In the genomic region with DNA sequence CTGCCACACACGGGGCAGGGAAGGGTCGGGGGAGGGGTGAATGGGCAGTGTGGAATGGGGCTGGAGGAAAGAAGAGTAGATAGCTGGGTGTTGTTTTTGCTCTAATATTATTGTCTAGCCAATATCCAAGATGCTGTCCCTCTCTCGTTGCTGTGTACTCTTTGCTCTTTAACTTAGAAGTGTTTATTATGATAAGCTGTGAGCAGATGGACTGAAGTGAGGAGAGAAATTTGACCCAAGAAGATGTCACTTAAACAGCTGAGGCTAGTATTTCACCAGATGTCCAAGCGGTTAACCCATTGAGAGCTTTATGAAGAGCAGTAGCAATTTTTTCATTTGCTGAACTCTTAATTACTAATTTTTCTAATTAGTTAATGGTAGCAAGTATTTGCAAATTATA, we compare ENCODE assay signal across 22 cellular contexts.
DNase-seq lines count a peak whose midpoint lies in the region; ATAC-seq and TF ChIP-seq lines count a peak whose summit lies in the region.
"Had no signal": no experiment of that assay in that cellular context is flagged by ENCODE, and none has a peak within 500 bp of the region (broad histone marks: within the 10 kb centered on the region; RNA-seq: fewer than 3 reads in every experiment).

No MANE protein-coding gene starts in this region.

- H3K4me3 ChIP-seq in adipocyte (ENCODE audit: low read length) = no peak overlapping the region
- H3K4me3 ChIP-seq in psoas muscle = peak overlapping the region; percentile 33
- H3K4me3 ChIP-seq: coronary artery, HAP-1, left ventricle myocardium inferior, upper lobe of left lung had no signal

- peak; percentile 42 for DNase-seq in NCI-H1092 treated with DMSO at 0.1 percent for 48 hours (lab: John Stamatoyannopoulos, UW)
- peak; percentile 83 for DNase-seq in NCI-H510A (lab: John Stamatoyannopoulos, UW)
- peak; percentile 2 for DNase-seq in adipocyte (ENCODE audit: low read depth)
- DNase-seq in psoas muscle = no peak
- DNase-seq in activated CD4-positive, alpha-beta memory T cell treated with anti-CD3 and anti-CD28 coated beads, Interleukin-2, amount 10 ng/mL, durations not matched to agents 7 days and 5 days = no peak
- DNase-seq in activated naive CD4-positive, alpha-beta T cell treated with anti-CD3 and anti-CD28 coated beads, Interleukin-2, amount 10 ng/mL, durations not matched to agents 7 days and 5 days = no peak
- DNase-seq: activated CD4-positive, alpha-beta T cell treated with anti-CD3 and anti-CD28 coated beads for 1 hour; activated CD8-positive, alpha-beta memory T cell treated with anti-CD3 and anti-CD28 coated beads, Interleukin-2, amount 10 ng/mL, durations not matched to agents 7 days and 5 days; activated naive CD8-positive, alpha-beta T cell treated with anti-CD3 and anti-CD28 coated beads, Interleukin-2, amount 50 U/mL, for 24 hours; brain microvascular endothelial cell; CD8-positive, alpha-beta T cell; DMS79 treated with DMSO at 0.1 percent for 48 hours; immature natural killer cell; left ventricle myocardium inferior; SW 1271; upper lobe of left lung had no signal

- H3K27me3 ChIP-seq in adipocyte (replicated peaks; ENCODE audit: control insufficient read depth, insufficient read depth, low read length) = no peaks in the 10 kb centered on the region
- no peaks in the 10 kb centered on the region for H3K27me3 ChIP-seq in psoas muscle (ENCODE audit: insufficient read depth in 3 of 3, low read length in 2 of 3)
- H3K27me3 ChIP-seq: brain microvascular endothelial cell, upper lobe of left lung had no signal

- no peaks in the 10 kb centered on the region for H3K27me3 Mint-ChIP-seq in activated CD4-positive, alpha-beta memory T cell treated with anti-CD3 and anti-CD28 coated beads, Interleukin-2, amount 10 ng/mL, durations not matched to agents 7 days and 5 days
- H3K27me3 Mint-ChIP-seq in activated naive CD4-positive, alpha-beta T cell treated with anti-CD3 and anti-CD28 coated beads, Interleukin-2, amount 10 ng/mL, durations not matched to agents 7 days and 5 days = peaks cover 3% of the 10 kb centered on the region
- H3K27me3 Mint-ChIP-seq: activated CD8-positive, alpha-beta memory T cell treated with anti-CD3 and anti-CD28 coated beads, Interleukin-2, amount 10 ng/mL, durations not matched to agents 7 days and 5 days; activated naive CD8-positive, alpha-beta T cell treated with anti-CD3 and anti-CD28 coated beads, Interleukin-2, amount 50 U/mL, for 24 hours had no signal

- H3K9me3 Mint-ChIP-seq in activated CD4-positive, alpha-beta memory T cell treated with anti-CD3 and anti-CD28 coated beads, Interleukin-2, amount 10 ng/mL, durations not matched to agents 7 days and 5 days = no peaks in the 10 kb centered on the region
- no peaks in the 10 kb centered on the region for H3K9me3 Mint-ChIP-seq in activated naive CD4-positive, alpha-beta T cell treated with anti-CD3 and anti-CD28 coated beads, Interleukin-2, amount 10 ng/mL, durations not matched to agents 7 days and 5 days
- H3K9me3 Mint-ChIP-seq: activated naive CD8-positive, alpha-beta T cell treated with anti-CD3 and anti-CD28 coated beads, Interleukin-2, amount 50 U/mL, for 24 hours; activated T-helper 17 cell treated with anti-CD3 and anti-CD28 coated beads, Interleukin-2, amount 50 U/mL, for 72 hours; CD8-positive, alpha-beta T cell had no signal

- peaks cover 3% of the 10 kb centered on the region for H3K4me1 Mint-ChIP-seq in activated CD4-positive, alpha-beta memory T cell treated with anti-CD3 and anti-CD28 coated beads, Interleukin-2, amount 10 ng/mL, durations not matched to agents 7 days and 5 days
- no peaks in the 10 kb centered on the region for H3K4me1 Mint-ChIP-seq in activated naive CD4-positive, alpha-beta T cell treated with anti-CD3 and anti-CD28 coated beads, Interleukin-2, amount 10 ng/mL, durations not matched to agents 7 days and 5 days
- H3K4me1 Mint-ChIP-seq: activated CD8-positive, alpha-beta memory T cell treated with anti-CD3 and anti-CD28 coated beads, Interleukin-2, amount 10 ng/mL, durations not matched to agents 7 days and 5 days; activated naive CD8-positive, alpha-beta T cell treated with anti-CD3 and anti-CD28 coated beads, Interleukin-2, amount 50 U/mL, for 24 hours; activated T-helper 17 cell treated with anti-CD3 and anti-CD28 coated beads, Interleukin-2, amount 50 U/mL, for 72 hours; immature natural killer cell had no signal

- ATAC-seq in psoas muscle (peak; percentile 82 to 94 (median 90)), HG03196 (IDR thresholded peaks at IDR 0.05; ENCODE audit: unreplicated experiment) (no peak), HG02938 (IDR thresholded peaks at IDR 0.05; ENCODE audit: unreplicated experiment) (no peak)
- ATAC-seq: activated CD8-positive, alpha-beta memory T cell treated with anti-CD3 and anti-CD28 coated beads, Interleukin-2, amount 10 ng/mL, durations not matched to agents 7 days and 5 days; activated naive CD8-positive, alpha-beta T cell treated with anti-CD3 and anti-CD28 coated beads, Interleukin-2, amount 50 U/mL, for 24 hours; activated T-helper 17 cell treated with anti-CD3 and anti-CD28 coated beads, Interleukin-2, amount 50 U/mL, for 72 hours; CD8-positive, alpha-beta T cell had no signal

- peak overlapping the region; percentile 81 for H3K27ac ChIP-seq in psoas muscle
- H3K27ac ChIP-seq: brain microvascular endothelial cell, coronary artery, KMS-11, left ventricle myocardium inferior, upper lobe of left lung had no signal

- H3K9me3 ChIP-seq in adipocyte (ENCODE audit: control insufficient read depth, low read length) (no peaks in the 10 kb centered on the region), psoas muscle (no peaks in the 10 kb centered on the region)
- H3K9me3 ChIP-seq: HAP-1, left ventricle myocardium inferior, upper lobe of left lung had no signal

- CTCF ChIA-PET in activated CD4-positive, alpha-beta memory T cell treated with anti-CD3 and anti-CD28 coated beads, Interleukin-2, amount 10 ng/mL, durations not matched to agents 7 days and 5 days (lab: Charles Lee) = no interaction called here
- CTCF ChIA-PET in activated naive CD4-positive, alpha-beta T cell treated with anti-CD3 and anti-CD28 coated beads, Interleukin-2, amount 10 ng/mL, durations not matched to agents 7 days and 5 days (lab: Charles Lee) = no interaction called here

- POLR2A ChIA-PET in activated CD4-positive, alpha-beta memory T cell treated with anti-CD3 and anti-CD28 coated beads, Interleukin-2, amount 10 ng/mL, durations not matched to agents 7 days and 5 days (lab: Charles Lee) = interaction anchor here (0.6 kb wide), 1 partner anchor 24 kb away, joined by 3 read pairs; no protein-coding TSS in a partner anchor

- no peak overlapping the region for H3K9ac ChIP-seq in adipocyte (ENCODE audit: low read length)
- H3K9ac ChIP-seq: KMS-11 had no signal

- 15 to 25% (median 18%) methylated on average over 4 of the region's 4 CpGs for WGBS in psoas muscle, 3 donors

- no peak for TF ChIP-seq CTCF in psoas muscle (IDR thresholded peaks at IDR 0.05)

- H3K27ac Mint-ChIP-seq in activated CD4-positive, alpha-beta memory T cell treated with anti-CD3 and anti-CD28 coated beads, Interleukin-2, amount 10 ng/mL, durations not matched to agents 7 days and 5 days = no peak overlapping the region
- no peak overlapping the region for H3K27ac Mint-ChIP-seq in activated naive CD4-positive, alpha-beta T cell treated with anti-CD3 and anti-CD28 coated beads, Interleukin-2, amount 10 ng/mL, durations not matched to agents 7 days and 5 days
- H3K27ac Mint-ChIP-seq: activated CD8-positive, alpha-beta memory T cell treated with anti-CD3 and anti-CD28 coated beads, Interleukin-2, amount 10 ng/mL, durations not matched to agents 7 days and 5 days; activated naive CD8-positive, alpha-beta T cell treated with anti-CD3 and anti-CD28 coated beads, Interleukin-2, amount 50 U/mL, for 24 hours; activated T-helper 17 cell treated with anti-CD3 and anti-CD28 coated beads, Interleukin-2, amount 50 U/mL, for 72 hours; CD8-positive, alpha-beta T cell; immature natural killer cell had no signal

- H3K36me3 Mint-ChIP-seq in activated CD4-positive, alpha-beta memory T cell treated with anti-CD3 and anti-CD28 coated beads, Interleukin-2, amount 10 ng/mL, durations not matched to agents 7 days and 5 days (ENCODE audit: low read depth) = no peaks in the 10 kb centered on the region
- no peaks in the 10 kb centered on the region for H3K36me3 Mint-ChIP-seq in activated naive CD4-positive, alpha-beta T cell treated with anti-CD3 and anti-CD28 coated beads, Interleukin-2, amount 10 ng/mL, durations not matched to agents 7 days and 5 days
- H3K36me3 Mint-ChIP-seq: CD8-positive, alpha-beta T cell; immature natural killer cell had no signal

- no peak overlapping the region for H3K4me3 Mint-ChIP-seq in activated CD4-positive, alpha-beta memory T cell treated with anti-CD3 and anti-CD28 coated beads, Interleukin-2, amount 10 ng/mL, durations not matched to agents 7 days and 5 days
- H3K4me3 Mint-ChIP-seq in activated naive CD4-positive, alpha-beta T cell treated with anti-CD3 and anti-CD28 coated beads, Interleukin-2, amount 10 ng/mL, durations not matched to agents 7 days and 5 days = no peak overlapping the region
- H3K4me3 Mint-ChIP-seq: activated CD8-positive, alpha-beta memory T cell treated with anti-CD3 and anti-CD28 coated beads, Interleukin-2, amount 10 ng/mL, durations not matched to agents 7 days and 5 days; activated naive CD8-positive, alpha-beta T cell treated with anti-CD3 and anti-CD28 coated beads, Interleukin-2, amount 50 U/mL, for 24 hours; activated T-helper 17 cell treated with anti-CD3 and anti-CD28 coated beads, Interleukin-2, amount 50 U/mL, for 72 hours; CD8-positive, alpha-beta T cell; immature natural killer cell had no signal

- intact Hi-C loops in psoas muscle (cut with DNase I) = no loop called here

- H3K4me1 ChIP-seq in adipocyte (ENCODE audit: control insufficient read depth, insufficient read depth, low read length) (no peaks in the 10 kb centered on the region), psoas muscle (peaks cover 15% of the 10 kb centered on the region)
- H3K4me1 ChIP-seq: HAP-1, left ventricle myocardium inferior, upper lobe of left lung had no signal

- H3K36me3 ChIP-seq in adipocyte (ENCODE audit: control insufficient read depth, insufficient read depth, low read length, severe bottlenecking) (no peaks in the 10 kb centered on the region), psoas muscle (ENCODE audit: insufficient read depth in 1 of 2, low read depth in 1 of 2) (no peaks in the 10 kb centered on the region)
- H3K36me3 ChIP-seq: brain microvascular endothelial cell, HAP-1, left ventricle myocardium inferior, upper lobe of left lung had no signal

Comparison
In these comparisons a context has a peak if more than half of its experiments do, and no peak if none do; other contexts are left out.
1. DNase-seq: peak in NCI-H1092 treated with DMSO at 0.1 percent for 48 hours (single experiment), NCI-H510A (single experiment) and adipocyte (single experiment); none in psoas muscle (0 of 2), activated CD4-positive, alpha-beta memory T cell treated with anti-CD3 and anti-CD28 coated beads, Interleukin-2, amount 10 ng/mL, durations not matched to agents 7 days and 5 days (single experiment) and activated naive CD4-positive, alpha-beta T cell treated with anti-CD3 and anti-CD28 coated beads, Interleukin-2, amount 10 ng/mL, durations not matched to agents 7 days and 5 days (single experiment).
2. ATAC-seq: peak in psoas muscle (4 of 4); none in HG03196 (single experiment) and HG02938 (single experiment).